In the genomic region with DNA sequence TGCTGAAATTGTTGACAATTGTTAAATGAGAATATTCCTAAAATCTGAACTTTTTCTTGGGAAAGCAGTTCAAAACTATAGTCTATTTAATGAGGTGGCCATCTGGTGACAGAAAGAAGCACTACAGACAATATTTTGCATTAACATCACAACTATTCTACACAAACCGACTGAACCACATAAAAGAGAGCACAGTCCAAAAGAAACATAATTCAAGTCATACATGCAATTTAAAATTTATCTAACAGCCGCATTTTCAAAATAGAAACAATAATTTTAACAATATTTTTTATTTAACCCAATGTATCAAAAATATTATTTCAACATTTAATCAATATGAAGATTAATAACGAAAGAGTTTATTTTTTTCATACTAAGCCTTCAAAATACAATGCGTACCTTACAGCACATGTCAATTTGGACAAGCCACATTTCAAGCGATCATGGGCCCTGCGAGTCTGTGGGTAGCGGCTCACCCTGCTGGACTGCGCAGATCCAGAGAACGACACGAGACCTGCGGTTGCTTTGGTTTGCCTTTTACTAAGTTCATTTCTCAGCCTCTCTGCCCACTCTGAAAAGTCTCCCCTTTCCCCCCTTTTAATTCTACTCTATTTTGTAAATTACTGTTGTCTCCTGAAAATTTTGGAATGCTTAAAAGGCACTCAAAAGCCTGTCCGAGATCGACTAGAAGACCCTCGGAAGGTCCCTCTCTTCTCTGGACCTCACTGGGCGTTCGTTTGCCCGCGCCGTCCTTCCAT, we compare ENCODE assay signal across 8 cellular contexts. TPM values are rescaled to one million over a fixed set of nuclear protein-coding genes. Genes with fewer than 3 reads are reported as not detected.
DNase-seq lines count a peak whose midpoint lies in the region; ATAC-seq and TF ChIP-seq lines count a peak whose summit lies in the region.

No MANE protein-coding gene starts in this region.

- H3K27me3 ChIP-seq in skeletal muscle tissue (ENCODE audit: control insufficient read depth in 3 of 3, insufficient read depth in 3 of 3, low read length in 3 of 3) = peaks cover 0 to 16% (median 2%) of the 10 kb centered on the region in 3 donors

- no TSS peak for BruUV-seq in MCF 10A (replicated peaks; lab: Mats Ljungman, UMichigan)

- CTCF ChIA-PET in MCF 10A (lab: Yijun Ruan, JAX) = interaction anchor here (0.7 to 3.1 kb wide), 11 partner anchors 11 to 432 kb away, joined by 3 to 24 read pairs (median 3); no protein-coding TSS in a partner anchor

- ATAC-seq in HG02938 (IDR thresholded peaks at IDR 0.05; ENCODE audit: unreplicated experiment) (peak; percentile 72), HG03039 (IDR thresholded peaks at IDR 0.05; ENCODE audit: unreplicated experiment) (no peak)

- H3K4me3 ChIP-seq in skeletal muscle tissue (ENCODE audit: low read length in 3 of 3) = peak overlapping the region; percentile 51 to 75 (median 59)

- H3K4me3 Mint-ChIP-seq in MCF 10A (ENCODE audit: unreplicated experiment) = no peak overlapping the region

- DNase-seq in activated T-cell treated with anti-CD3 and anti-CD28 coated beads, Interleukin-2, amount 50 U/mL, for 1 hour = peak; percentile 15
- no peak for DNase-seq in activated T-cell treated with anti-CD3 and anti-CD28 coated beads for 4 hours
- DNase-seq in NCI-H82 (lab: John Stamatoyannopoulos, UW) = peak; percentile 93
- peak; percentile 34 for DNase-seq in MCF 10A (ENCODE audit: unreplicated experiment)
- DNase-seq in iPS-NIHi7 (ENCODE audit: extremely low spot score) = peak; percentile 20

- no peak overlapping the region for H3K27ac ChIP-seq in skeletal muscle tissue (ENCODE audit: low read depth, low read length)

- no peaks in the 10 kb centered on the region for H3K36me3 ChIP-seq in skeletal muscle tissue (ENCODE audit: control insufficient read depth in 3 of 3, insufficient read depth in 3 of 3, low read length in 3 of 3)

- no peaks in the 10 kb centered on the region for H3K27me3 Mint-ChIP-seq in MCF 10A (ENCODE audit: insufficient read depth, unreplicated experiment)

- no peaks in the 10 kb centered on the region for H3K4me1 Mint-ChIP-seq in MCF 10A (ENCODE audit: insufficient read depth, unreplicated experiment)

- H3K36me3 Mint-ChIP-seq in MCF 10A (ENCODE audit: insufficient read depth, unreplicated experiment) = no peaks in the 10 kb centered on the region

- TF ChIP-seq CTCF in MCF 10A (IDR thresholded peaks at IDR 0.05; ENCODE audit: unreplicated experiment) = peak; percentile 34

- peaks cover 4 to 6% (median 4%) of the 10 kb centered on the region in 3 donors for H3K4me1 ChIP-seq in skeletal muscle tissue (ENCODE audit: control insufficient read depth in 3 of 3, insufficient read depth in 3 of 3, low read length in 3 of 3)

- peak overlapping the region; percentile 9 to 73 (median 44) for H3K9ac ChIP-seq in skeletal muscle tissue (ENCODE audit: low read depth in 1 of 3, low read length in 3 of 3)

- POLR2A ChIA-PET in MCF 10A (lab: Yijun Ruan, JAX) = interaction anchor here (1.8 kb wide), 1 partner anchor 224 kb away, joined by 4 read pairs; no protein-coding TSS in a partner anchor

- H3K9me3 ChIP-seq in skeletal muscle tissue (ENCODE audit: control insufficient read depth in 3 of 3, low read length in 3 of 3) = no peaks in the 10 kb centered on the region

- no peak overlapping the region for H3K27ac Mint-ChIP-seq in MCF 10A (ENCODE audit: low read depth, unreplicated experiment)

- no peaks in the 10 kb centered on the region for H3K9me3 Mint-ChIP-seq in MCF 10A (ENCODE audit: unreplicated experiment)

- intact Hi-C loops in MCF 10A (cut with micrococcal nuclease) = loop anchor here (1.0 to 5.0 kb wide), 4 partner anchors 212 to 412 kb away; no protein-coding TSS in a partner anchor

RNA-seq across cellular contexts. Expression of a gene that starts 0.9 kb away (rescaled TPM):
- total RNA-seq in MCF 10A (2022) = not detected in 2 replicates
- not detected for total RNA-seq in skeletal muscle tissue

RNA-seq across cellular contexts. Expression of a gene that starts 48.4 kb away (rescaled TPM):
- total RNA-seq in MCF 10A (2022) (8.4 and 9.8 TPM in 2 replicates), skeletal muscle tissue (2.6 TPM)
